ENCODE assay signal across 9 cellular contexts in genomic region chr3:157248590-157249425, GRCh38.
A peak's percentile ranks its signal among the peaks of the same experiment; 100 is the strongest.
DNase-seq lines count a peak whose midpoint lies in the region; ATAC-seq and TF ChIP-seq lines count a peak whose summit lies in the region.
"Had no signal": no experiment of that assay in that cellular context is flagged by ENCODE, and none has a peak within 500 bp of the region (broad histone marks: within the 10 kb centered on the region; RNA-seq: fewer than 3 reads in every experiment).

No MANE protein-coding gene starts in this region.

- no peak overlapping the region for H3K9ac ChIP-seq in neuronal stem cell (ENCODE audit: low read depth, low read length, poor library complexity)

- no peaks in the 10 kb centered on the region for H3K79me1 ChIP-seq in neuronal stem cell (ENCODE audit: low read depth, low read length)

- DNase-seq in EL, result peak; percentile 82
- DNase-seq in NOMO-1 treated with DMSO at 0.1 percent for 48 hours (lab: John Stamatoyannopoulos, UW; ENCODE audit: unreplicated experiment), result peak; percentile 72
- peak; percentile 52 for DNase-seq in epithelial cell of proximal tubule (ENCODE audit: low read depth)
- peak; percentile 26 for DNase-seq in neuronal stem cell (ENCODE audit: low spot score)
- no peak for DNase-seq in activated naive CD4-positive, alpha-beta T cell treated with anti-CD3 and anti-CD28 coated beads, Interleukin-2, amount 50 U/mL, for 72 hours (ENCODE audit: low spot score in 2 of 2)
- DNase-seq in NCI-H82 (lab: John Stamatoyannopoulos, UW), result no peak
- no peak for DNase-seq in stimulated activated CD4-positive, alpha-beta T cell treated with anti-CD3 and anti-CD28 coated beads, Interleukin-4, amount 100 ng/mL, for 24 hours

- ATAC-seq in activated naive CD4-positive, alpha-beta T cell treated with anti-CD3 and anti-CD28 coated beads, Interleukin-2, amount 50 U/mL, for 72 hours, result no peak
- no peak for ATAC-seq in HG03108 (IDR thresholded peaks at IDR 0.05; ENCODE audit: unreplicated experiment)

- TF ChIP-seq CTCF in epithelial cell of proximal tubule (conservative IDR thresholded peaks at IDR 0.05; ENCODE audit: low read depth, low read length), result no peak

- H3K9me3 ChIP-seq in neuronal stem cell (replicated peaks in 1 of 2; ENCODE audit: control insufficient read depth in 2 of 2, insufficient read depth in 1 of 2, low read depth in 1 of 2, low read length in 2 of 2), result peaks cover 2 to 9% of the 10 kb centered on the region in 2 donors

- H4K8ac ChIP-seq in neuronal stem cell (ENCODE audit: low read depth, low read length), result no peak overlapping the region

- H2BK15ac ChIP-seq in neuronal stem cell (ENCODE audit: low read length), result no peak overlapping the region

- H3K36me3 Mint-ChIP-seq in activated naive CD4-positive, alpha-beta T cell treated with anti-CD3 and anti-CD28 coated beads, Interleukin-2, amount 50 U/mL, for 72 hours, result no peaks in the 10 kb centered on the region

- no peak overlapping the region for H3K27ac Mint-ChIP-seq in activated naive CD4-positive, alpha-beta T cell treated with anti-CD3 and anti-CD28 coated beads, Interleukin-2, amount 50 U/mL, for 72 hours
- H3K27ac Mint-ChIP-seq: dendritic cell treated with granulocyte-macrophage colony-stimulating factor and Interleukin-4, amounts not matched to agents 40 ng/mL and 50 ng/mL, for 4 days had no signal

- H3K27me3 ChIP-seq in neuronal stem cell (ENCODE audit: control insufficient read depth in 3 of 3, insufficient read depth in 3 of 3, low read depth in 1 of 3, low read length in 3 of 3), result no peaks in the 10 kb centered on the region

- peaks cover 14 to 28% of the 10 kb centered on the region in 2 donors for H3K4me1 ChIP-seq in neuronal stem cell (ENCODE audit: control insufficient read depth in 2 of 2, insufficient read depth in 1 of 2, low read depth in 1 of 2, low read length in 2 of 2)

- H3K18ac ChIP-seq in neuronal stem cell (ENCODE audit: low read length), result peak overlapping the region; percentile 68

- H3K4ac ChIP-seq in neuronal stem cell (ENCODE audit: low read length), result no peak overlapping the region

- H3K23ac ChIP-seq in neuronal stem cell (ENCODE audit: low read depth, low read length, poor library complexity), result no peak overlapping the region

- no peak overlapping the region for H3K4me2 ChIP-seq in neuronal stem cell (ENCODE audit: insufficient read depth, low read length, poor library complexity, severe bottlenecking)

- no CpG with 5 or more reads among the region's 5 CpGs for WGBS in neuronal stem cell (ENCODE audit: extremely low coverage in 2 of 2, insufficient read length in 2 of 2, insufficient replicate concordance in 1 of 2), 2 donors

- peak overlapping the region; percentile 8 for H2BK12ac ChIP-seq in neuronal stem cell (ENCODE audit: low read length)

- no peak overlapping the region for H2AFZ ChIP-seq in neuronal stem cell (ENCODE audit: low read length)

- no peaks in the 10 kb centered on the region for H3K9me3 Mint-ChIP-seq in activated naive CD4-positive, alpha-beta T cell treated with anti-CD3 and anti-CD28 coated beads, Interleukin-2, amount 50 U/mL, for 72 hours
- H3K9me3 Mint-ChIP-seq: dendritic cell treated with granulocyte-macrophage colony-stimulating factor and Interleukin-4, amounts not matched to agents 40 ng/mL and 50 ng/mL, for 4 days had no signal

- peak overlapping the region; percentile 54 for H2BK5ac ChIP-seq in neuronal stem cell (ENCODE audit: low read length)

- H3K27ac ChIP-seq in neuronal stem cell (replicated peaks; ENCODE audit: low read length), result peak overlapping the region; percentile 90

- no peaks in the 10 kb centered on the region for H3K36me3 ChIP-seq in neuronal stem cell (replicated peaks in 1 of 2; ENCODE audit: control insufficient read depth in 2 of 2, insufficient read depth in 2 of 2, low read length in 2 of 2)

- no peak overlapping the region for H4K91ac ChIP-seq in neuronal stem cell (ENCODE audit: low read depth, low read length, poor library complexity)

- no peak overlapping the region for H3K14ac ChIP-seq in neuronal stem cell (ENCODE audit: low read length)

- H2BK120ac ChIP-seq in neuronal stem cell (ENCODE audit: low read depth, low read length), result no peak overlapping the region

- H3K4me3 ChIP-seq in epithelial cell of proximal tubule (ENCODE audit: low read depth, low read length) (no peak overlapping the region), neuronal stem cell (ENCODE audit: low read length in 2 of 2) (peak overlapping the region in 1 of 2 donors; percentile 4)

- peak overlapping the region; percentile 12 for H2AK5ac ChIP-seq in neuronal stem cell (ENCODE audit: low read depth, low read length)

Comparison
In these comparisons a context has a peak if more than half of its experiments do, and no peak if none do; other contexts are left out.
1. DNase-seq: peak in EL (single experiment), NOMO-1 treated with DMSO at 0.1 percent for 48 hours (single experiment), epithelial cell of proximal tubule (single experiment) and neuronal stem cell (single experiment); none in activated naive CD4-positive, alpha-beta T cell treated with anti-CD3 and anti-CD28 coated beads, Interleukin-2, amount 50 U/mL, for 72 hours (0 of 2), NCI-H82 (single experiment) and stimulated activated CD4-positive, alpha-beta T cell treated with anti-CD3 and anti-CD28 coated beads, Interleukin-4, amount 100 ng/mL, for 24 hours (single experiment).